ENCODE assay signal across 23 cellular contexts in the genomic region with DNA sequence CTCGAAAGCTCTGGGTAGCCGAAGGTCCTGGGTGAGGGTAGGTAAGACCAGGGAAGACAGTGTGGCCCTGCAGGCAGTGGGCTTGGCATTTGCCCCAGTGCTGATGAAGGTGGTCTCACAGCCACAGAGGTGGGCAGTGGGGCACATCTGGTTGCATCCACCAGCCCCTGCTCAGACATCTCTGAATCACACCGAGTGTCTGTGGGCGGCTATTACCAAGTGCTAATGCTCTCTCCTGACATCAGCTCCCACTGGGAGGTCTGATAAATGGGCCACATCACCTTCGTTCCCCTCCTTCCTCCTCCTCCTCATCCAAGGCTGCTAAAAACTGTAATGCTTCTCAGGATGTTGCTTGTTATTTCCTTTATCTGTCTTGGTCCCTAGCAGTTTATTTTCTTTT.
DNase-seq lines count a peak whose midpoint lies in the region; ATAC-seq and TF ChIP-seq lines count a peak whose summit lies in the region.
"Had no signal": no experiment of that assay in that cellular context is flagged by ENCODE, and none has a peak within 500 bp of the region (broad histone marks: within the 10 kb centered on the region; RNA-seq: fewer than 3 reads in every experiment).

No MANE protein-coding gene starts in this region.

- H3K4me2 ChIP-seq in neural cell (ENCODE audit: low read length), result no peak overlapping the region

- intact Hi-C loops in left ventricle myocardium superior (cut with micrococcal nuclease), result no loop called here
- intact Hi-C loops in activated CD4-positive, alpha-beta memory T cell treated with anti-CD3 and anti-CD28 coated beads for 36 hours (cut with micrococcal nuclease), result no loop called here

- ATAC-seq in left ventricle myocardium superior, result no peak
- ATAC-seq: activated naive CD8-positive, alpha-beta T cell treated with anti-CD3 and anti-CD28 coated beads, Interleukin-2, amount 50 U/mL, for 24 hours; HCT116; T-cell had no signal

- H3K4me3 ChIP-seq in right atrium auricular region (no peak overlapping the region), coronary artery (no peak overlapping the region), neural cell (ENCODE audit: low read length) (peak overlapping the region; percentile 8)
- H3K4me3 ChIP-seq: sigmoid colon, tibial artery had no signal

- peak overlapping the region; percentile 22 for H3K9ac ChIP-seq in neural cell (ENCODE audit: low read length)

- H3K79me2 ChIP-seq in neural cell (replicated peaks; ENCODE audit: insufficient read depth, low read length), result no peaks in the 10 kb centered on the region

- peak overlapping the region; percentile 53 for H2AFZ ChIP-seq in neural cell (ENCODE audit: low read depth, low read length)

- TF ChIP-seq CTCF in right atrium auricular region (IDR thresholded peaks at IDR 0.05) (no peak), coronary artery (IDR thresholded peaks at IDR 0.05) (no peak), neural cell (IDR thresholded peaks at IDR 0.05; ENCODE audit: poor library complexity, severe bottlenecking) (no peak)

- H4K20me1 ChIP-seq in neural cell (ENCODE audit: insufficient read depth), result no peaks in the 10 kb centered on the region

- TF ChIP-seq EP300 in neural cell (conservative IDR thresholded peaks at IDR 0.05; ENCODE audit: poor library complexity, severe bottlenecking), result no peak

- H3K4me1 ChIP-seq in right atrium auricular region, result no peaks in the 10 kb centered on the region
- H3K4me1 ChIP-seq: tibial artery had no signal

- CTCF ChIA-PET in activated CD4-positive, alpha-beta memory T cell treated with anti-CD3 and anti-CD28 coated beads for 36 hours (lab: Charles Lee), result no interaction called here

- no peaks in the 10 kb centered on the region for H3K36me3 Mint-ChIP-seq in activated CD4-positive, alpha-beta memory T cell treated with anti-CD3 and anti-CD28 coated beads for 36 hours
- H3K36me3 Mint-ChIP-seq: CD4-positive, CD25-positive, alpha-beta regulatory T cell; memory B cell; T-cell had no signal

- POLR2A ChIA-PET in activated CD4-positive, alpha-beta memory T cell treated with anti-CD3 and anti-CD28 coated beads for 36 hours (lab: Charles Lee), result no interaction called here

- DNase-seq in right atrium auricular region (ENCODE audit: low spot score) (peak; percentile 46), left ventricle myocardium superior (no peak), coronary artery (ENCODE audit: low spot score) (peak; percentile 53), NCI-H2107 (lab: John Stamatoyannopoulos, UW) (no peak)
- DNase-seq in stimulated activated naive CD4-positive, alpha-beta T cell treated with Interleukin-2 at 50 U/mL for 16 hours (lab: John Stamatoyannopoulos, UW), result no peak
- DNase-seq in stimulated activated CD8-positive, alpha-beta memory T cell treated with anti-CD3 and anti-CD28 coated beads, Interleukin-4, amount 100 ng/mL, for 48 hours, result no peak
- no peak for DNase-seq in activated CD4-positive, alpha-beta memory T cell treated with anti-CD3 and anti-CD28 coated beads for 36 hours
- DNase-seq: activated gamma-delta T cell treated with Interleukin-2 at 50 U/mL for 16 hours; activated naive CD8-positive, alpha-beta T cell treated with anti-CD3 and anti-CD28 coated beads, Interleukin-2, amount 50 U/mL, for 24 hours; activated T-cell treated with anti-CD3 and anti-CD28 coated beads, Interleukin-2, amount 50 U/mL, for 48 hours; CD4-positive, CD25-positive, alpha-beta regulatory T cell; foreskin melanocyte; IMR-90; MV-4-11; NCI-H1436 treated with DMSO at 0.1 percent for 48 hours; stimulated activated CD4-positive, alpha-beta T cell treated with anti-CD3 and anti-CD28 coated beads, Interleukin-4, amount 100 ng/mL, for 1 hour; T-cell had no signal

- H3K9me3 ChIP-seq in right atrium auricular region (no peaks in the 10 kb centered on the region), neural cell (ENCODE audit: low read length) (no peaks in the 10 kb centered on the region)
- H3K9me3 ChIP-seq: sigmoid colon had no signal

- H3K27me3 Mint-ChIP-seq in activated CD4-positive, alpha-beta memory T cell treated with anti-CD3 and anti-CD28 coated beads for 36 hours, result no peaks in the 10 kb centered on the region
- H3K27me3 Mint-ChIP-seq: activated naive CD8-positive, alpha-beta T cell treated with anti-CD3 and anti-CD28 coated beads, Interleukin-2, amount 50 U/mL, for 24 hours; CD4-positive, CD25-positive, alpha-beta regulatory T cell; memory B cell; T-cell had no signal

- peaks cover 2% of the 10 kb centered on the region for H3K9me3 Mint-ChIP-seq in activated CD4-positive, alpha-beta memory T cell treated with anti-CD3 and anti-CD28 coated beads for 36 hours

- H3F3A ChIP-seq in neural cell (ENCODE audit: insufficient read depth, low read length, poor library complexity, severe bottlenecking), result no peaks in the 10 kb centered on the region

- H3K36me3 ChIP-seq in right atrium auricular region (no peaks in the 10 kb centered on the region), neural cell (ENCODE audit: insufficient read depth, low read length) (no peaks in the 10 kb centered on the region)
- H3K36me3 ChIP-seq: sigmoid colon, tibial artery had no signal

- no peaks in the 10 kb centered on the region for H3K4me1 Mint-ChIP-seq in activated CD4-positive, alpha-beta memory T cell treated with anti-CD3 and anti-CD28 coated beads for 36 hours (ENCODE audit: low read depth)
- H3K4me1 Mint-ChIP-seq: activated naive CD8-positive, alpha-beta T cell treated with anti-CD3 and anti-CD28 coated beads, Interleukin-2, amount 50 U/mL, for 24 hours; CD4-positive, CD25-positive, alpha-beta regulatory T cell; memory B cell; T-cell had no signal

- H3K27ac ChIP-seq in right atrium auricular region (no peak overlapping the region), coronary artery (no peak overlapping the region), neural cell (ENCODE audit: low read length) (peak overlapping the region; percentile 58)
- H3K27ac ChIP-seq: tibial artery had no signal

- no peak for TF ChIP-seq RAD21 in neural cell (conservative IDR thresholded peaks at IDR 0.05)

- H3K27me3 ChIP-seq in right atrium auricular region (no peaks in the 10 kb centered on the region), neural cell (ENCODE audit: insufficient read depth, low read depth, low read length) (no peaks in the 10 kb centered on the region)
- H3K27me3 ChIP-seq: sigmoid colon, tibial artery had no signal

- no peak overlapping the region for H3K4me3 Mint-ChIP-seq in activated CD4-positive, alpha-beta memory T cell treated with anti-CD3 and anti-CD28 coated beads for 36 hours
- H3K4me3 Mint-ChIP-seq: activated naive CD8-positive, alpha-beta T cell treated with anti-CD3 and anti-CD28 coated beads, Interleukin-2, amount 50 U/mL, for 24 hours; CD4-positive, CD25-positive, alpha-beta regulatory T cell; memory B cell; T-cell had no signal

- H3K9me2 ChIP-seq in neural cell (ENCODE audit: insufficient read depth, low read length), result no peaks in the 10 kb centered on the region

- no peak overlapping the region for H3K27ac Mint-ChIP-seq in activated CD4-positive, alpha-beta memory T cell treated with anti-CD3 and anti-CD28 coated beads for 36 hours
- H3K27ac Mint-ChIP-seq: activated naive CD8-positive, alpha-beta T cell treated with anti-CD3 and anti-CD28 coated beads, Interleukin-2, amount 50 U/mL, for 24 hours; CD4-positive, CD25-positive, alpha-beta regulatory T cell; memory B cell; progenitor cell of endocrine pancreas; T-cell had no signal

TF ChIP-seq in neural cell, 6 proteins besides CTCF, POLR2A, EP300 and RAD21:
- TF ChIP-seq EZH2 (IDR thresholded peaks at IDR 0.05; ENCODE audit: borderline replicate concordance, insufficient read depth, low read length, poor library complexity, severe bottlenecking) (no peak), MXI1 (conservative IDR thresholded peaks at IDR 0.05; ENCODE audit: poor library complexity, severe bottlenecking) (peak; percentile 17)

Comparison
In these comparisons a context has a peak if more than half of its experiments do, and no peak if none do; other contexts are left out.
1. DNase-seq: peak in right atrium auricular region (single experiment) and coronary artery (single experiment); none in left ventricle myocardium superior (single experiment), NCI-H2107 (single experiment), stimulated activated naive CD4-positive, alpha-beta T cell treated with Interleukin-2 at 50 U/mL for 16 hours (single experiment), stimulated activated CD8-positive, alpha-beta memory T cell treated with anti-CD3 and anti-CD28 coated beads, Interleukin-4, amount 100 ng/mL, for 48 hours (single experiment) and activated CD4-positive, alpha-beta memory T cell treated with anti-CD3 and anti-CD28 coated beads for 36 hours (single experiment).